ENCODE assay signal across 7 cellular contexts in the genomic region with DNA sequence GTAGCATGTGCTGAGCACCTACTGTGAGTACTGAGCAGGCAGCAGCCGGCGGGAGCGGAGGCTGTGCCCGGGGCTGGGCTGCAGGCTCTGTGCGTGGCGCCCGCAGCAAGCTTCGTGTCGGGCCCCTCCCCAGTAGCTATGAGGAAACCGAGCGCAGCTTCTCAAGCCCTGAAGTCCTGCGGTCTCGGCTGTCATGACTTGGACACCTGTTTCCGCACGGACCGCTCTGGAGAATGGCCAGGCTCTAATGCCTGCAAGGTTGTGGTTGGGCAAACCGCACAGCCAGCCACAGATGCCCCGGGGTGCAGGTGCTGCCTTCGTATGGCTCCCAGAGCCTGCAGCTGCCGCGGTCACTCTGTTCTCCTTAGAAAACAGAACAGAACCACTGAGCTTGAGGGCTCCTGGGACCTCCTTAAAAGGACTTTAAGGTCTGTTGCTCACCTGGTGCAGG. TPM values are rescaled to one million over a fixed set of nuclear protein-coding genes. Genes with fewer than 3 reads are reported as not detected.
DNase-seq lines count a peak whose midpoint lies in the region; ATAC-seq and TF ChIP-seq lines count a peak whose summit lies in the region.

No MANE protein-coding gene starts in this region.

- H3K4me1 ChIP-seq in Peyer's patch, result peaks cover 0 to 23% (median 0%) of the 10 kb centered on the region in 4 donors

- ATAC-seq in GM19324 (IDR thresholded peaks at IDR 0.05; ENCODE audit: low FRiP score, unreplicated experiment), result peak; percentile 63
- peak; percentile 57 for ATAC-seq in HG02943 (IDR thresholded peaks at IDR 0.05; ENCODE audit: low read depth, unreplicated experiment)
- ATAC-seq in sciatic nerve, result no peak
- ATAC-seq in HG02970 (IDR thresholded peaks at IDR 0.05; ENCODE audit: low FRiP score, unreplicated experiment), result no peak

- H3K27ac ChIP-seq in Peyer's patch, result peak overlapping the region in 1 of 4 donors; percentile 46

- TF ChIP-seq POLR2A in Peyer's patch (IDR thresholded peaks at IDR 0.05), result no peak

- DNase-seq in Peyer's patch (peak; percentile 48 to 93 (median 91)), sciatic nerve (ENCODE audit: low spot score) (peak; percentile 50), HuH-7 (ENCODE audit: low spot score) (no peak), UCSD-AML1 (lab: John Stamatoyannopoulos, UW; ENCODE audit: unreplicated experiment) (no peak)

- no peaks in the 10 kb centered on the region for H3K27me3 ChIP-seq in Peyer's patch

- H3K36me3 ChIP-seq in Peyer's patch, result peaks cover 0 to 95% (median 0%) of the 10 kb centered on the region in 3 donors

- intact Hi-C loops in sciatic nerve (cut with DNase I), result no loop called here

- TF ChIP-seq CTCF in Peyer's patch (IDR thresholded peaks at IDR 0.05), result no peak

- H3K4me3 ChIP-seq in Peyer's patch, result no peak overlapping the region

- H3K9me3 ChIP-seq in Peyer's patch, result no peaks in the 10 kb centered on the region

RNA-seq across cellular contexts. Expression of a gene that starts 33.7 kb away (rescaled TPM):
- total RNA-seq in Peyer's patch, result 100 to 1,000 TPM in 2 of 4 donors, 10 to 100 TPM in 2; 88.3 to 154 (median 124) TPM
- total RNA-seq in sciatic nerve, result 37.9 TPM

Comparison
In these comparisons a context has a peak if more than half of its experiments do, and no peak if none do; other contexts are left out.
1. ATAC-seq: peak in GM19324 (single experiment) and HG02943 (single experiment); none in sciatic nerve (single experiment) and HG02970 (single experiment).
2. DNase-seq: peak in Peyer's patch (3 of 3) and sciatic nerve (single experiment); none in HuH-7 (single experiment) and UCSD-AML1 (single experiment).